8 cellular contexts compared by ENCODE assay signal in genomic region chr12:122895757-122896636, GRCh38. TPM values are rescaled to one million over a fixed set of nuclear protein-coding genes. Genes with fewer than 3 reads are reported as not detected.
A peak's percentile ranks its signal among the peaks of the same experiment; 100 is the strongest.
DNase-seq lines count a peak whose midpoint lies in the region; ATAC-seq and TF ChIP-seq lines count a peak whose summit lies in the region.

A gene with protein sequence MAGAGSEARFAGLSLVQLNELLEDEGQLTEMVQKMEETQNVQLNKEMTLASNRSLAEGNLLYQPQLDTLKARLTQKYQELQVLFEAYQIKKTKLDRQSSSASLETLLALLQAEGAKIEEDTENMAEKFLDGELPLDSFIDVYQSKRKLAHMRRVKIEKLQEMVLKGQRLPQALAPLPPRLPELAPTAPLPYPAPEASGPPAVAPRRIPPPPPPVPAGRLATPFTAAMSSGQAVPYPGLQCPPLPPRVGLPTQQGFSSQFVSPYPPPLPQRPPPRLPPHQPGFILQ (minus strand): TSS chr12:122896124. CDS start chr12:122896062, 62 bp downstream.

- H3K27me3 ChIP-seq in Karpas-422 (ENCODE audit: low read length): no peaks in the 10 kb centered on the region
- H3K27me3 ChIP-seq in tibial nerve: no peaks in the 10 kb centered on the region

- H2AFZ ChIP-seq in Karpas-422 (ENCODE audit: low read length): no peak within 1 kb of the TSS

- WGBS in adipose tissue, 3 donors: 7 to 8% (median 7%) methylated on average over 60 to 78 of the region's 78 CpGs
- WGBS in tibial nerve, 2 donors: 8 to 14% methylated on average over 47 to 72 of the region's 78 CpGs

- no peak within 1 kb of the TSS for H3K4me2 ChIP-seq in Karpas-422 (ENCODE audit: low read depth, low read length, poor library complexity, severe bottlenecking)

- H3K4me1 ChIP-seq in Karpas-422 (ENCODE audit: low read length) (peaks cover 22% of the 10 kb centered on the region), tibial nerve (peaks cover 0 to 60% (median 45%) of the 10 kb centered on the region in 4 donors)

- H3K27ac ChIP-seq in Karpas-422 (ENCODE audit: low read length): no peak within 1 kb of the TSS
- peak within 1 kb of the TSS; percentile 83 for H3K27ac ChIP-seq in adipose tissue (ENCODE audit: low read depth, low read length)
- H3K27ac ChIP-seq in tibial nerve: peak within 1 kb of the TSS; percentile 87 to 98 (median 92)

- TF ChIP-seq CTCF in tibial nerve (IDR thresholded peaks at IDR 0.05): peak in 2 of 5 experiments; percentile 54

- no peaks in the 10 kb centered on the region for H3K36me3 ChIP-seq in Karpas-422 (ENCODE audit: insufficient read depth, low read length)
- H3K36me3 ChIP-seq in tibial nerve: no peaks in the 10 kb centered on the region

- no peaks in the 10 kb centered on the region for H3K79me2 ChIP-seq in Karpas-422 (ENCODE audit: low read length)

- no peaks in the 10 kb centered on the region for H3K9me2 ChIP-seq in Karpas-422 (replicated peaks; ENCODE audit: insufficient read depth, low read length)

- H3K9me3 ChIP-seq in Karpas-422 (ENCODE audit: low read length) (no peaks in the 10 kb centered on the region), tibial nerve (peaks cover 0 to 4% (median 0%) of the 10 kb centered on the region in 4 donors)

- H3K4me3 ChIP-seq in Karpas-422 (ENCODE audit: low read length) (no peak within 1 kb of the TSS), tibial nerve (peak within 1 kb of the TSS; percentile 74 to 95 (median 80))

- TF ChIP-seq POLR2A in tibial nerve (IDR thresholded peaks at IDR 0.05): peak; percentile 89 to 94

- peak; percentile 40 to 93 for TF ChIP-seq EP300 in tibial nerve (IDR thresholded peaks at IDR 0.05)

- no peaks in the 10 kb centered on the region for H4K20me1 ChIP-seq in Karpas-422 (ENCODE audit: insufficient read depth, low read depth, low read length)

- intact Hi-C loops in cardiac septum (cut with DNase I): loop anchor here (5.0 kb wide), 2 partner anchors 34 to 46 kb away; no protein-coding TSS in a partner anchor
- intact Hi-C loops in posterior cingulate gyrus (cut with DNase I): no loop called here

- DNase-seq in AG20443 (ENCODE audit: low spot score): peak; percentile 97
- DNase-seq in Karpas-422: peak; percentile 26
- DNase-seq in T-helper 1 cell: peak; percentile 75 to 87 (median 83)
- DNase-seq in cardiac septum (ENCODE audit: low spot score): peak; percentile 92
- DNase-seq in posterior cingulate gyrus: peak; percentile 64 to 96 (median 73)
- peak; percentile 62 to 68 for DNase-seq in tibial nerve (ENCODE audit: low spot score in 2 of 2)

- no peak within 1 kb of the TSS for H3K9ac ChIP-seq in Karpas-422 (ENCODE audit: low read length)

- ATAC-seq in GM19035 (IDR thresholded peaks at IDR 0.05; ENCODE audit: unreplicated experiment): peak; percentile 68

RNA-seq across cellular contexts. Expression of the gene that starts here (rescaled TPM):
- total RNA-seq in Karpas-422 (2014; rRNA removed; shearing (Covaris generic); ENCODE audit: low replicate concordance): not detected in 2 replicates
- 10 to 100 TPM; 18.7 to 23.6 (median 21.4) TPM for polyA plus RNA-seq in adipose tissue
- total RNA-seq in cardiac septum (16.8 TPM), tibial nerve (10 to 100 TPM; 24.5 to 28.4 (median 25.8) TPM)

Comparison
In these comparisons a context has a peak if more than half of its experiments do, and no peak if none do; other contexts are left out.
1. RNA of the gene that starts here (total RNA-seq): 24.5 to 28.4 TPM in tibial nerve and 16.8 TPM in cardiac septum (single experiment); not detected in Karpas-422; every median in the first group is over 10 times any median in the second.
2. Peak in DNase-seq in Karpas-422; RNA of the gene not detected or under 1 TPM.
3. DNase-seq: peak in every context shown above with its lines; median percentile 97 in AG20443; 92 in cardiac septum; 83 in T-helper 1 cell; 73 in posterior cingulate gyrus; 65 in tibial nerve; 26 in Karpas-422.